33 cellular contexts compared by ENCODE assay signal in the genomic region with DNA sequence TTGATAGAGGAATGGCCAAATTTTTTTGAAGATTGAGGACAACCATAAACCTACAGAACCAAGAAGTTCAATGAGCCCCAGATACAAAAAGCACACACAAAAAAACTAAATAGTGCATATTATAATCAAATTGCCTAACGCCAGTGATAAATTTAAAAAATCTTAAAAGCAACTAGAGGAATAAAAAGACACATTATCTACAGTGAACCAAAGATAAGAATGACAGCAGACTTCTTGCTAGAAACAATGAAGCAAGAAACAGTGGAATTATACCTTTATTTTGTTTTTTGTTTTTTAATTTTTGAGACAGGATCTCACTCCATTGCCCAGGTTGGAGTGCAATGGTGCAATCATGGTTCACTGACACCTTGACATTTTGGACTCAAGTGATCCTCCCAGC. TPM values are rescaled to one million over a fixed set of nuclear protein-coding genes. Genes with fewer than 3 reads are reported as not detected.
"Had no signal": no experiment of that assay in that cellular context is flagged by ENCODE, and none has a peak within 500 bp of the region (broad histone marks: within the 10 kb centered on the region; RNA-seq: fewer than 3 reads in every experiment).

No MANE protein-coding gene starts in this region.

- H3K4me1 ChIP-seq: gastrocnemius medialis, psoas muscle, spleen, testis, upper lobe of right lung, vagina had no signal

- FAIRE-seq: endometrium, islet of Langerhans had no signal

- H3K27ac ChIP-seq: epithelial cell of prostate, esophagus muscularis mucosa, gastrocnemius medialis, heart right ventricle, neutrophil, psoas muscle, spleen, testis, tibial nerve, upper lobe of right lung, vagina had no signal

- H3K9me3 ChIP-seq: gastrocnemius medialis, psoas muscle, testis had no signal

- H3K4me3 ChIP-seq: esophagus muscularis mucosa, gastrocnemius medialis, heart right ventricle, psoas muscle, spleen, testis, tibial nerve, upper lobe of right lung, vagina had no signal

- H3K36me3 ChIP-seq: esophagus muscularis mucosa, gastrocnemius medialis, heart right ventricle, neutrophil, spleen, tibial nerve, upper lobe of right lung, vagina had no signal

- ATAC-seq: gastrocnemius medialis; heart right ventricle; naive thymus-derived CD8-positive, alpha-beta T cell; psoas muscle; sciatic nerve; stimulated activated naive B cell treated with anti-CD40 and anti-IgM and Interleukin-4, amounts not matched to agents 10 μg/mL and 1 μg/mL and 100 μg/mL, for 72 hours; stimulated activated naive CD8-positive, alpha-beta T cell treated with anti-CD3 and anti-CD28 coated beads, Interleukin-15, amount 100 ng/mL, for 72 hours; upper lobe of right lung had no signal

- H3K27me3 ChIP-seq: esophagus muscularis mucosa, gastrocnemius medialis, heart right ventricle, neutrophil, spleen, testis, tibial nerve, upper lobe of right lung, vagina had no signal

- DNase-seq: effector memory CD4-positive, alpha-beta T cell; gastrocnemius medialis; heart right ventricle; hypothalamus; kidney glomerular epithelial cell; mammary epithelial cell; naive thymus-derived CD8-positive, alpha-beta T cell; psoas muscle; retina; spleen; stimulated activated CD4-positive, alpha-beta T cell treated with anti-CD3 and anti-CD28 coated beads, Interleukin-15, amount 100 ng/mL, for 24 hours; stimulated activated CD4-positive, alpha-beta T cell treated with anti-CD3 and anti-CD28 coated beads, Interleukin-1b, Interleukin-23, amount 100 ng/mL, for 48 hours; stimulated activated CD4-positive, alpha-beta T cell treated with anti-CD3 and anti-CD28 coated beads, Interleukin-4, amount 100 ng/mL, for 24 hours; stimulated activated naive B cell treated with anti-CD40 and anti-IgM and Interleukin-4, amounts not matched to agents 10 μg/mL and 1 μg/mL and 100 μg/mL, for 72 hours; stimulated activated naive CD8-positive, alpha-beta T cell treated with anti-CD3 and anti-CD28 coated beads, Interleukin-15, amount 100 ng/mL, for 72 hours; testis; upper lobe of right lung had no signal

RNA-seq across cellular contexts. Expression of a gene that starts 9.9 kb away (rescaled TPM):
- total RNA-seq: esophagus muscularis mucosa; fibroblast of villous mesenchyme; gastrocnemius medialis; liver; mammary epithelial cell; mesenteric fat pad; mononuclear cell; naive thymus-derived CD8-positive, alpha-beta T cell; osteoblast; psoas muscle; sciatic nerve; skeletal muscle tissue; spleen; subcutaneous adipose tissue; tibial nerve; upper lobe of right lung; vagina had no signal
- polyA plus RNA-seq: heart right ventricle; liver; mammary epithelial cell; naive thymus-derived CD8-positive, alpha-beta T cell; neural cell; psoas muscle had no signal

RNA-seq across cellular contexts. Expression of a gene that starts 31.7 kb away (rescaled TPM):
- total RNA-seq: esophagus muscularis mucosa; fibroblast of villous mesenchyme; heart right ventricle; mammary epithelial cell; mesenteric fat pad; mononuclear cell; naive thymus-derived CD8-positive, alpha-beta T cell; osteoblast; psoas muscle; sciatic nerve; skeletal muscle tissue; tibial nerve; vagina had no signal
- polyA plus RNA-seq: heart right ventricle; mammary epithelial cell; naive thymus-derived CD8-positive, alpha-beta T cell; neural cell had no signal
